Comparison of ENCODE assay signal across 10 cellular contexts in genomic region chr5:160230686-160231527, GRCh38. TPM values are rescaled to one million over a fixed set of nuclear protein-coding genes. Genes with fewer than 3 reads are reported as not detected.
DNase-seq lines count a peak whose midpoint lies in the region; ATAC-seq and TF ChIP-seq lines count a peak whose summit lies in the region.
"Had no signal": no experiment of that assay in that cellular context is flagged by ENCODE, and none has a peak within 500 bp of the region (broad histone marks: within the 10 kb centered on the region; RNA-seq: fewer than 3 reads in every experiment).

No MANE protein-coding gene starts in this region.

- TF ChIP-seq CTCF in right atrium auricular region (IDR thresholded peaks at IDR 0.05) (no peak), cardiac fibroblast (IDR thresholded peaks at IDR 0.05; ENCODE audit: low read depth, low read length) (no peak)

- no peak overlapping the region for H3K27ac ChIP-seq in right atrium auricular region
- H3K27ac ChIP-seq in aorta (ENCODE audit: low read depth in 1 of 2, low read length in 2 of 2) = no peak overlapping the region
- H3K27ac ChIP-seq: KMS-11 had no signal

- H3K27me3 ChIP-seq in right atrium auricular region (no peaks in the 10 kb centered on the region), aorta (ENCODE audit: control insufficient read depth in 1 of 2, insufficient read depth in 2 of 2, low read length in 1 of 2) (no peaks in the 10 kb centered on the region)

- no peak overlapping the region for H3K4me3 ChIP-seq in right atrium auricular region
- no peak overlapping the region for H3K4me3 ChIP-seq in cardiac fibroblast (replicated peaks in 1 of 2; ENCODE audit: low read depth in 2 of 2, low read length in 2 of 2)
- no peak overlapping the region for H3K4me3 ChIP-seq in aorta (ENCODE audit: low read length in 2 of 2)

- H3K36me3 ChIP-seq in right atrium auricular region (no peaks in the 10 kb centered on the region), aorta (ENCODE audit: control insufficient read depth in 1 of 2, insufficient read depth in 2 of 2, low read length in 1 of 2) (no peaks in the 10 kb centered on the region)

- ATAC-seq in left cardiac atrium (peak; percentile 47), HG03097 (IDR thresholded peaks at IDR 0.05; ENCODE audit: low FRiP score, unreplicated experiment) (peak; percentile 58), aorta (ENCODE audit: low FRiP score) (peak; percentile 48), HG02623 (IDR thresholded peaks at IDR 0.05; ENCODE audit: unreplicated experiment) (no peak)

- H3K9me3 ChIP-seq in right atrium auricular region = no peaks in the 10 kb centered on the region
- H3K9me3 ChIP-seq in aorta (ENCODE audit: control insufficient read depth, low read length) = no peaks in the 10 kb centered on the region

- 35 to 44% methylated on average over 9 of the region's 9 CpGs for WGBS in aorta, 2 donors

- DNase-seq in left cardiac atrium = peak; percentile 30
- DNase-seq in right atrium auricular region (ENCODE audit: low spot score) = no peak
- DNase-seq in cardiac fibroblast (ENCODE audit: low read depth in 2 of 2) = peak; percentile 29 to 74
- DNase-seq in aorta = peak; percentile 76 to 81
- no peak for DNase-seq in iPS-NIHi11 (ENCODE audit: low spot score)
- DNase-seq in activated effector memory CD4-positive, alpha-beta T cell treated with anti-CD3 and anti-CD28 coated beads, Interleukin-2, amount 50 U/mL, for 16 hours = no peak
- DNase-seq: Caco-2 had no signal

- H3K4me1 ChIP-seq in right atrium auricular region (no peaks in the 10 kb centered on the region), aorta (ENCODE audit: control insufficient read depth in 1 of 2, insufficient read depth in 2 of 2, low read length in 2 of 2) (no peaks in the 10 kb centered on the region)
- H3K4me1 ChIP-seq: Caco-2 had no signal

- intact Hi-C loops in left cardiac atrium (cut with DNase I) = no loop called here
- intact Hi-C loops in aorta (cut with DNase I) = no loop called here

RNA-seq across cellular contexts. Expression of gene FABP6, which starts 1.6 kb away (rescaled TPM):
- under 1 TPM in 1 of 2 donors, not detected in 1; 0.68 TPM for total RNA-seq in left cardiac atrium
- total RNA-seq in right atrium auricular region = not detected
- total RNA-seq in aorta = not detected
- polyA plus RNA-seq in aorta = not detected
- total RNA-seq: Caco-2 had no signal

Comparison
In these comparisons a context has a peak if more than half of its experiments do, and no peak if none do; other contexts are left out.
1. DNase-seq: peak in left cardiac atrium (single experiment), cardiac fibroblast (2 of 2) and aorta (2 of 2); none in right atrium auricular region (single experiment), iPS-NIHi11 (single experiment) and activated effector memory CD4-positive, alpha-beta T cell treated with anti-CD3 and anti-CD28 coated beads, Interleukin-2, amount 50 U/mL, for 16 hours (single experiment).